ENCODE assay signal across 1 cellular context in the genomic region with DNA sequence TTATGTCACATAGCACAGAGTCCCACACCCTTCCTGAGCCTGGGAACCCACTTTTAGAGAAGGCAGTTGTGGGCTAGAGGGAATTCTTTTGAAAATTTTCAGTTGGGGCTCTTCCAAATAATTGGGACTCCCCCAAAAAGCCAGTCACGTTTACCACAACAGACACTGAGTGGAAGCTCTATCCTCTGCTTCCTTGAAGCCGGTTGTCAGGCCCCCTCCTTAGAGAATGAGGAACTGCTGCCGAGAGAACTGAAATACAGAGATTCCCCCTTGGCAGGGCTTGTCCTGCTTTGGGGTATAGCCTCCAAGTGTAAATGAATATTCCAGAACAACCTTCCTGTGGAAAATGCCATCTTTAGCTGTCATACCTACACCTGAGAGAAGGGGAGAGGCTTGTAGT.
TF ChIP-seq lines count a peak whose summit lies in the region.

No MANE protein-coding gene starts in this region.

TF ChIP-seq in A549, 52 proteins besides CTCF, POLR2A, EP300 and RAD21:
- TF ChIP-seq MAZ (IDR thresholded peaks at IDR 0.05; ENCODE audit: borderline replicate concordance, low read depth, low read length) = no peak
